ENCODE assay signal across 8 cellular contexts in genomic region chr10:92689663-92690210, GRCh38. TPM values are rescaled to one million over a fixed set of nuclear protein-coding genes. Genes with fewer than 3 reads are reported as not detected.
DNase-seq lines count a peak whose midpoint lies in the region; ATAC-seq, FAIRE-seq and TF ChIP-seq lines count a peak whose summit lies in the region.

TSS of gene HHEX (plus strand) at chr10:92689955. CDS start at chr10:92689987, 32 bp downstream.

- H2AFZ ChIP-seq in HepG2 (ENCODE audit: low read length) = no peak within 1 kb of the TSS

- peak within 1 kb of the TSS; percentile 92 for H3K9ac ChIP-seq in HepG2 (ENCODE audit: insufficient read depth, low read depth, low read length)

- WGBS in HepG2 (ENCODE audit: low lambda C conversion rate) = 0% methylated on average over 4 of the region's 79 CpGs

- peak within 1 kb of the TSS; percentile 80 to 91 (median 82) for H3K4me3 Mint-ChIP-seq in CD8-positive, alpha-beta memory T cell
- peak within 1 kb of the TSS; percentile 77 for H3K4me3 Mint-ChIP-seq in stimulated activated naive CD8-positive, alpha-beta T cell treated with anti-CD3 and anti-CD28 coated beads, Interleukin-15, Interleukin-2, amounts not matched to agents 100 ng/mL and 50 ng/mL, for 24 hours

- H3K36me3 ChIP-seq in CD8-positive, alpha-beta memory T cell (ENCODE audit: insufficient read depth, low read length) = no peaks in the 10 kb centered on the region
- peaks cover 0 to 5% of the 10 kb centered on the region in 2 experiments; a peak in 1 of 5 replicates for H3K36me3 ChIP-seq in HepG2 (replicated peaks in 1 of 2; ENCODE audit: control insufficient read depth in 1 of 2, insufficient read depth in 2 of 2, low read length in 2 of 2)

- peak; percentile 19; the same call in 1 of the 2 replicates for TF ChIP-seq RAD21 in HepG2 (CRISPR knock-in tag; IDR thresholded peaks at IDR 0.05)

- DNase-seq in CD8-positive, alpha-beta memory T cell = peak in 4 of 5 donors; percentile 17 to 51 (median 40)
- DNase-seq in HuH-7.5 (ENCODE audit: low spot score) = peak; percentile 83
- peak; percentile 18 for DNase-seq in T-helper 22 cell (ENCODE audit: low read depth)
- DNase-seq in dermis blood vessel endothelial cell = peak; percentile 87
- peak; percentile 56 for DNase-seq in HepG2 (ENCODE audit: low spot score)
- DNase-seq in activated CD4-positive, CD25-positive, alpha-beta regulatory T cell (lab: John Stamatoyannopoulos, UW) = no peak

- H3K9me3 ChIP-seq in CD8-positive, alpha-beta memory T cell (ENCODE audit: low read length) = no peaks in the 10 kb centered on the region
- no peaks in the 10 kb centered on the region for H3K9me3 ChIP-seq in HepG2 (ENCODE audit: low read length)

- no TSS peak for BruUV-seq in HepG2 (replicated peaks; lab: Mats Ljungman, UMichigan)

- no peak for TF ChIP-seq EP300 in HepG2 (IDR thresholded peaks at IDR 0.05; ENCODE audit: low read depth in 2 of 2, low read length in 2 of 2)
- TF ChIP-seq EP300 in HepG2 (CRISPR knock-in tag; IDR thresholded peaks at IDR 0.05; ENCODE audit: borderline replicate concordance) = no peak

- H3K79me2 ChIP-seq in HepG2 (ENCODE audit: insufficient read depth, low read length) = peaks cover 54% of the 10 kb centered on the region

- CTCF ChIA-PET in CD8-positive, alpha-beta memory T cell (lab: Charles Lee) = no interaction called here
- CTCF ChIA-PET in HepG2 (lab: Yijun Ruan, JAX; ENCODE audit: low intra/inter-chr PET ratio, low total read pairs) = no interaction called here

- H3K27ac ChIP-seq in CD8-positive, alpha-beta memory T cell (ENCODE audit: low read depth, low read length) = peak within 1 kb of the TSS; percentile 72
- peak within 1 kb of the TSS; percentile 86 for H3K27ac ChIP-seq in HepG2 (ENCODE audit: extremely low read length, insufficient read depth, low read length)

- H3K4me1 ChIP-seq in CD8-positive, alpha-beta memory T cell (ENCODE audit: insufficient read depth, low read length) = peaks cover 21% of the 10 kb centered on the region
- peaks cover 29% of the 10 kb centered on the region for H3K4me1 ChIP-seq in HepG2 (ENCODE audit: insufficient read depth, low read length)

- no peaks in the 10 kb centered on the region for H3K36me3 Mint-ChIP-seq in CD8-positive, alpha-beta memory T cell
- no peaks in the 10 kb centered on the region for H3K36me3 Mint-ChIP-seq in stimulated activated naive CD8-positive, alpha-beta T cell treated with anti-CD3 and anti-CD28 coated beads, Interleukin-15, Interleukin-2, amounts not matched to agents 100 ng/mL and 50 ng/mL, for 24 hours (ENCODE audit: low read depth)

- ATAC-seq in GM19351 (IDR thresholded peaks at IDR 0.05; ENCODE audit: unreplicated experiment) (peak; percentile 68), HepG2 (peak; percentile 89)

- no peak for FAIRE-seq in HepG2 (lab: Jason Lieb, UNC)

- peak within 1 kb of the TSS; percentile 45 for H3K4me3 ChIP-seq in CD8-positive, alpha-beta memory T cell (ENCODE audit: low read length)
- H3K4me3 ChIP-seq in HepG2 (replicated peaks in 1 of 3; ENCODE audit: insufficient read depth in 1 of 3, low read depth in 2 of 3, low read length in 3 of 3) = peak within 1 kb of the TSS; percentile 80 to 98 (median 94)

- peaks cover 34 to 76% of the 10 kb centered on the region in 2 donors for H3K27me3 Mint-ChIP-seq in CD8-positive, alpha-beta memory T cell
- peaks cover 63% of the 10 kb centered on the region for H3K27me3 Mint-ChIP-seq in stimulated activated naive CD8-positive, alpha-beta T cell treated with anti-CD3 and anti-CD28 coated beads, Interleukin-15, Interleukin-2, amounts not matched to agents 100 ng/mL and 50 ng/mL, for 24 hours

- intact Hi-C loops in HepG2 (cut with micrococcal nuclease; ENCODE audit: unreplicated experiment) = loop anchor here (1.0 to 5.0 kb wide), 6 partner anchors 67 to 191 kb away; partner anchors contain the start of gene KIF11

- H3K4me1 Mint-ChIP-seq in CD8-positive, alpha-beta memory T cell = peaks cover 22 to 30% (median 24%) of the 10 kb centered on the region in 3 donors
- peaks cover 28% of the 10 kb centered on the region for H3K4me1 Mint-ChIP-seq in stimulated activated naive CD8-positive, alpha-beta T cell treated with anti-CD3 and anti-CD28 coated beads, Interleukin-15, Interleukin-2, amounts not matched to agents 100 ng/mL and 50 ng/mL, for 24 hours (ENCODE audit: low read depth)

- H3K27me3 ChIP-seq in CD8-positive, alpha-beta memory T cell (ENCODE audit: insufficient read depth, low read length, poor library complexity, severe bottlenecking) = peaks cover 38% of the 10 kb centered on the region
- H3K27me3 ChIP-seq in HepG2 (ENCODE audit: control insufficient read depth in 1 of 2, insufficient read depth in 2 of 2, low read length in 2 of 2) = no peaks in the 10 kb centered on the region; a peak in 1 of 5 replicates

- H3K9me3 Mint-ChIP-seq in CD8-positive, alpha-beta memory T cell = peaks cover 3 to 12% (median 9%) of the 10 kb centered on the region in 5 donors
- peaks cover 6% of the 10 kb centered on the region for H3K9me3 Mint-ChIP-seq in stimulated activated naive CD8-positive, alpha-beta T cell treated with anti-CD3 and anti-CD28 coated beads, Interleukin-15, Interleukin-2, amounts not matched to agents 100 ng/mL and 50 ng/mL, for 24 hours

- H3K4me2 ChIP-seq in HepG2 (ENCODE audit: low read depth, low read length) = peak within 1 kb of the TSS; percentile 99

- in situ Hi-C loops in HepG2 (cut with HindIII; ENCODE audit: extremely low pct_ligation_motif_present, low pct_unique_long_range_greater_than_20kb) = no loop called here

- H3K27ac Mint-ChIP-seq in CD8-positive, alpha-beta memory T cell = peak within 1 kb of the TSS in 3 of 8 donors; percentile 51 to 55 (median 53)
- peak within 1 kb of the TSS; percentile 21 for H3K27ac Mint-ChIP-seq in stimulated activated naive CD8-positive, alpha-beta T cell treated with anti-CD3 and anti-CD28 coated beads, Interleukin-15, Interleukin-2, amounts not matched to agents 100 ng/mL and 50 ng/mL, for 24 hours

- TF ChIP-seq POLR2A in HepG2 (IDR thresholded peaks at IDR 0.05; ENCODE audit: insufficient read depth in 1 of 2, low read depth in 2 of 2, low read length in 2 of 2) = peak; percentile 96 to 98

- POLR2A ChIA-PET in CD8-positive, alpha-beta memory T cell (lab: Charles Lee) = no interaction called here
- POLR2A ChIA-PET in HepG2 (lab: Yijun Ruan, JAX) = interaction anchor here (0.8 to 2.6 kb wide), 14 partner anchors 9 to 679 kb away, joined by 3 to 27 read pairs (median 8); partner anchors contain the start of genes EXOC6 and IDE

- no peak; the same call in 1 of the 2 replicates for TF ChIP-seq CTCF in HepG2 (CRISPR knock-in tag; IDR thresholded peaks at IDR 0.05)

- H4K20me1 ChIP-seq in HepG2 (ENCODE audit: insufficient read depth, low read length) = peaks cover 13% of the 10 kb centered on the region; the same call in 1 of the 2 replicates

TF ChIP-seq in HepG2, 621 proteins besides CTCF, POLR2A, EP300 and RAD21 (continues in another document):
- TF ChIP-seq ZNF781 (CRISPR knock-in tag; IDR thresholded peaks at IDR 0.05; ENCODE audit: borderline replicate concordance, not compliant biosample characterization) (no peak), MAX (IDR thresholded peaks at IDR 0.05) (peak; percentile 55; the same call in 1 of the 2 replicates), SALL1 (CRISPR knock-in tag; IDR thresholded peaks at IDR 0.05) (peak; percentile 61), ZMYM3 (CRISPR knock-in tag; IDR thresholded peaks at IDR 0.05) (no peak), ZSCAN12 (CRISPR knock-in tag; IDR thresholded peaks at IDR 0.05) (peak; percentile 67; the same call in 1 of the 2 replicates), KMT2B (CRISPR knock-in tag; IDR thresholded peaks at IDR 0.05) (no peak), MXI1 (IDR thresholded peaks at IDR 0.05; ENCODE audit: borderline replicate concordance, low read depth, low read length) (peak; percentile 74; the same call in 1 of the 3 replicates)

RNA-seq across cellular contexts. Expression of gene HHEX, which starts in this region (rescaled TPM):
- total RNA-seq in CD8-positive, alpha-beta memory T cell = not detected
- 0.90 TPM for polyA plus RNA-seq in CD8-positive, alpha-beta memory T cell
- 56.7 and 66.9 TPM in 2 replicates for total RNA-seq in dermis blood vessel endothelial cell
- 46.3 and 48.7 TPM in 2 replicates for total RNA-seq in HepG2 (2016; rRNA removed; fragmentation: Illumina TruSeq; extraction: Trizol)
- 25.9 and 29.2 TPM in 2 replicates for total RNA-seq in HepG2 (2016; cell fraction: cytosol; rRNA removed; fragmentation: Illumina TruSeq; extraction: Trizol; ENCODE audit: low read depth)
- total RNA-seq in HepG2 (2016; cell fraction: insoluble cytoplasmic fraction; rRNA removed; fragmentation: Illumina TruSeq; extraction: Trizol) = 43.9 and 48.8 TPM in 2 replicates
- 62.2 and 63.1 TPM in 2 replicates for total RNA-seq in HepG2 (2016; cell fraction: membrane; rRNA removed; fragmentation: Illumina TruSeq; extraction: Trizol)
- total RNA-seq in HepG2 (2016; cell fraction: nucleus; rRNA removed; fragmentation: Illumina TruSeq; extraction: Trizol) = 52.5 and 57.6 TPM in 2 replicates
- 41.6 and 44.5 TPM in 2 replicates for polyA plus RNA-seq in HepG2 (2011; rRNA removed)
- polyA plus RNA-seq in HepG2 (2011; cell fraction: cytosol; rRNA removed) = 18.5 and 21.6 TPM in 2 replicates
- polyA plus RNA-seq in HepG2 (2011; cell fraction: nucleus; rRNA removed) = 79.7 and 115 TPM in 2 replicates
- 63.0 and 87.7 TPM in 2 replicates for polyA plus RNA-seq in HepG2 (2012)
- polyA plus RNA-seq in HepG2 (2016; cell fraction: cytosol; fragmentation: Illumina TruSeq; extraction: Trizol; ENCODE audit: low read depth) = 19.2 and 21.5 TPM in 2 replicates
- polyA plus RNA-seq in HepG2 (2016; cell fraction: insoluble cytoplasmic fraction; fragmentation: Illumina TruSeq; extraction: Trizol; ENCODE audit: low read depth) = 83.5 and 84.6 TPM in 2 replicates
- 48.1 and 50.7 TPM in 2 replicates for polyA plus RNA-seq in HepG2 (2016; cell fraction: membrane; fragmentation: Illumina TruSeq; extraction: Trizol; ENCODE audit: low read depth)
- polyA plus RNA-seq in HepG2 (2016; cell fraction: nucleus; fragmentation: Illumina TruSeq; extraction: Trizol; ENCODE audit: insufficient read depth, low read depth) = 143 and 147 TPM in 2 replicates
- 4.9 and 26.4 TPM in 2 replicates for polyA minus RNA-seq in HepG2 (2011; rRNA and poly(A)+ RNA removed; ENCODE audit: low replicate concordance)
- polyA minus RNA-seq in HepG2 (2011; cell fraction: cytosol; rRNA and poly(A)+ RNA removed) = 27.9 and 32.2 TPM in 2 replicates
- polyA minus RNA-seq in HepG2 (2011; cell fraction: nucleus; rRNA and poly(A)+ RNA removed) = 37.4 and 50.1 TPM in 2 replicates

Comparison
In these comparisons a context has a peak if more than half of its experiments do, and no peak if none do; other contexts are left out.
1. RNA of gene HHEX (total RNA-seq): 56.7 to 66.9 TPM in dermis blood vessel endothelial cell and 25.9 to 63.1 TPM in HepG2; not detected in CD8-positive, alpha-beta memory T cell; every median in the first group is over 10 times any median in the second.
2. RNA of gene HHEX (polyA plus RNA-seq): 18.5 to 147 TPM in HepG2; 0.90 TPM in CD8-positive, alpha-beta memory T cell (single experiment); every median in the first group is over 10 times any median in the second.
3. Peak in DNase-seq, H3K4me3 ChIP-seq and H3K27ac ChIP-seq in CD8-positive, alpha-beta memory T cell; RNA of the gene not detected or under 1 TPM.
4. DNase-seq: peak in HuH-7.5 (single experiment), T-helper 22 cell (single experiment), dermis blood vessel endothelial cell (single experiment) and HepG2 (single experiment); none in activated CD4-positive, CD25-positive, alpha-beta regulatory T cell (0 of 4).